Comparison of ENCODE assay signal across 22 cellular contexts in genomic region chr21:34820051-34820450, GRCh38.
DNase-seq lines count a peak whose midpoint lies in the region; ATAC-seq, FAIRE-seq and TF ChIP-seq lines count a peak whose summit lies in the region.
"Had no signal": no experiment of that assay in that cellular context is flagged by ENCODE, and none has a peak within 500 bp of the region (broad histone marks: within the 10 kb centered on the region; RNA-seq: fewer than 3 reads in every experiment).

No MANE protein-coding gene starts in this region.

- TF ChIP-seq CTCF in RWPE2 (IDR thresholded peaks at IDR 0.05; ENCODE audit: poor library complexity, severe bottlenecking) (no peak), esophagus squamous epithelium (IDR thresholded peaks at IDR 0.05) (no peak), psoas muscle (IDR thresholded peaks at IDR 0.05) (no peak), pancreas (IDR thresholded peaks at IDR 0.05) (no peak)

- H3K4me1 ChIP-seq in RWPE2 (ENCODE audit: insufficient read depth, poor library complexity, severe bottlenecking) (peaks cover 31% of the 10 kb centered on the region), esophagus squamous epithelium (peaks cover 33 to 88% (median 37%) of the 10 kb centered on the region in 3 donors), psoas muscle (peaks cover 20% of the 10 kb centered on the region), pancreas (no peaks in the 10 kb centered on the region)
- H3K4me1 ChIP-seq: ascending aorta, thyroid gland had no signal

- WGBS in esophagus squamous epithelium, 2 donors: 40 to 82% methylated on average over 2 to 7 of the region's 9 CpGs
- WGBS in psoas muscle, 3 donors: 80 to 82% (median 81%) methylated on average over 9 of the region's 9 CpGs
- WGBS in pancreas, 2 donors: 88 to 90% methylated on average over 9 of the region's 9 CpGs

- no peaks in the 10 kb centered on the region for H3K36me3 ChIP-seq in H7 (replicated peaks; ENCODE audit: control insufficient read depth, insufficient read depth, low read length)
- peaks cover 65% of the 10 kb centered on the region for H3K36me3 ChIP-seq in RWPE2 (ENCODE audit: low read depth)
- peaks cover 0 to 56% (median 0%) of the 10 kb centered on the region in 3 donors for H3K36me3 ChIP-seq in esophagus squamous epithelium
- peaks cover 8 to 85% of the 10 kb centered on the region in 2 donors for H3K36me3 ChIP-seq in psoas muscle (ENCODE audit: insufficient read depth in 1 of 2, low read depth in 1 of 2)
- H3K36me3 ChIP-seq in pancreas: no peaks in the 10 kb centered on the region
- H3K36me3 ChIP-seq: Peyer's patch, thyroid gland had no signal

- H3K4me3 ChIP-seq in H7 (ENCODE audit: insufficient read depth, low read depth, low read length): no peak overlapping the region
- no peak overlapping the region for H3K4me3 ChIP-seq in RWPE2 (ENCODE audit: severe bottlenecking)
- no peak overlapping the region for H3K4me3 ChIP-seq in esophagus squamous epithelium
- H3K4me3 ChIP-seq in psoas muscle: no peak overlapping the region
- no peak overlapping the region for H3K4me3 ChIP-seq in pancreas
- H3K4me3 ChIP-seq: ascending aorta, Peyer's patch, thyroid gland had no signal

- H3K27me3 ChIP-seq in H7 (ENCODE audit: control insufficient read depth, insufficient read depth, low read length): no peaks in the 10 kb centered on the region
- H3K27me3 ChIP-seq in RWPE2 (ENCODE audit: insufficient read depth, poor library complexity, severe bottlenecking): no peaks in the 10 kb centered on the region
- no peaks in the 10 kb centered on the region for H3K27me3 ChIP-seq in esophagus squamous epithelium
- H3K27me3 ChIP-seq in psoas muscle (ENCODE audit: insufficient read depth in 3 of 3, low read length in 2 of 3): no peaks in the 10 kb centered on the region
- H3K27me3 ChIP-seq in pancreas: no peaks in the 10 kb centered on the region
- H3K27me3 ChIP-seq: ascending aorta, Peyer's patch, thyroid gland had no signal

- no peaks in the 10 kb centered on the region for H3K9me3 ChIP-seq in RWPE2 (ENCODE audit: severe bottlenecking)
- H3K9me3 ChIP-seq in esophagus squamous epithelium: no peaks in the 10 kb centered on the region
- no peaks in the 10 kb centered on the region for H3K9me3 ChIP-seq in psoas muscle
- no peaks in the 10 kb centered on the region for H3K9me3 ChIP-seq in pancreas
- H3K9me3 ChIP-seq: ascending aorta, Peyer's patch, thyroid gland had no signal

- H3K27ac ChIP-seq in RWPE2 (ENCODE audit: poor library complexity, severe bottlenecking) (peak overlapping the region; percentile 98), esophagus squamous epithelium (peak overlapping the region in 3 of 4 donors; percentile 59 to 71 (median 65)), psoas muscle (peak overlapping the region; percentile 48), caudate nucleus (ENCODE audit: low read depth, low read length) (no peak overlapping the region), pancreas (no peak overlapping the region)
- H3K27ac ChIP-seq: ascending aorta, Peyer's patch, thyroid gland had no signal

- DNase-seq in H7 (peak; percentile 66), RWPE2 (ENCODE audit: low spot score) (no peak), esophagus squamous epithelium (lab: John Stamatoyannopoulos, UW) (no peak), psoas muscle (no peak), GM03348 (ENCODE audit: low spot score) (no peak), caudate nucleus (lab: John Stamatoyannopoulos, UW) (no peak), pancreas (no peak)
- DNase-seq: activated CD4-positive, alpha-beta T cell treated with anti-CD3 and anti-CD28 coated beads for 4 hours; activated naive CD4-positive, alpha-beta T cell treated with anti-CD3 and anti-CD28 coated beads, Interleukin-2, amount 50 U/mL, for 16 hours; activated T-cell treated with anti-CD3 and anti-CD28 coated beads, Interleukin-2, amount 50 U/mL, for 72 hours; CD4-positive, CD25-positive, alpha-beta regulatory T cell; DMS 273 treated with DMSO at 0.1 percent for 48 hours; GOT3; Karpas-422; MV-4-11; naive B cell; NCI-H510A; Peyer's patch; right cardiac atrium; stimulated activated naive CD8-positive, alpha-beta T cell treated with anti-CD3 and anti-CD28 coated beads, Interleukin-15, amount 100 ng/mL, for 72 hours; thyroid gland had no signal

- FAIRE-seq in pancreas (lab: Jason Lieb, UNC): no peak

- intact Hi-C loops in esophagus squamous epithelium (cut with DNase I) (no loop called here), psoas muscle (cut with DNase I) (no loop called here), pancreas (cut with DNase I) (no loop called here)

- TF ChIP-seq POLR2A in esophagus squamous epithelium (IDR thresholded peaks at IDR 0.05): no peak

- no peak for ATAC-seq in RWPE2 (ENCODE audit: low read depth)
- peak; percentile 6 to 33 (median 26) for ATAC-seq in psoas muscle
- ATAC-seq in pancreas: no peak
- ATAC-seq: activated T-cell treated with anti-CD3 and anti-CD28 coated beads, Interleukin-2, amount 50 U/mL, for 72 hours; right cardiac atrium; stimulated activated naive CD8-positive, alpha-beta T cell treated with anti-CD3 and anti-CD28 coated beads, Interleukin-15, amount 100 ng/mL, for 72 hours had no signal

Comparison
In these comparisons a context has a peak if more than half of its experiments do, and no peak if none do; other contexts are left out.
1. ATAC-seq: peak in psoas muscle (4 of 4); none in RWPE2 (single experiment) and pancreas (0 of 4).
2. H3K27ac ChIP-seq: peak in RWPE2 (single experiment), esophagus squamous epithelium (3 of 4) and psoas muscle (single experiment); none in caudate nucleus (single experiment) and pancreas (0 of 4).